ENCODE assay signal across 8 cellular contexts in genomic region chr17:40532520-40533253, GRCh38. TPM values are rescaled to one million over a fixed set of nuclear protein-coding genes. Genes with fewer than 3 reads are reported as not detected.
DNase-seq lines count a peak whose midpoint lies in the region; ATAC-seq, FAIRE-seq and TF ChIP-seq lines count a peak whose summit lies in the region.

No MANE protein-coding gene starts in this region.

- ATAC-seq in left lung (no peak), GM21515 (IDR thresholded peaks at IDR 0.05; ENCODE audit: unreplicated experiment) (no peak), GM19455 (IDR thresholded peaks at IDR 0.05; ENCODE audit: unreplicated experiment) (no peak)

- H3K27ac ChIP-seq in left lung (peak overlapping the region; percentile 39 to 65), stomach (peak overlapping the region in 4 of 5 donors; percentile 3 to 64 (median 32))

- TF ChIP-seq EP300 in stomach (IDR thresholded peaks at IDR 0.05) = no peak

- WGBS in stomach, 5 donors = 40 to 47% (median 42%) methylated on average over 6 of the region's 6 CpGs

- no peak for FAIRE-seq in H54 (lab: Jason Lieb, UNC)

- no peaks in the 10 kb centered on the region for H3K27me3 ChIP-seq in left lung
- H3K27me3 ChIP-seq in stomach = no peaks in the 10 kb centered on the region

- H3K4me1 ChIP-seq in left lung (peaks cover 33 to 46% of the 10 kb centered on the region in 2 donors), stomach (peaks cover 21 to 53% (median 37%) of the 10 kb centered on the region in 4 donors)

- H3K9me3 ChIP-seq in left lung (no peaks in the 10 kb centered on the region), stomach (no peaks in the 10 kb centered on the region)

- intact Hi-C loops in left lung (cut with DNase I) (loop anchor here in 1 of 2 donors (5.0 kb wide), 2 partner anchors 90 to 170 kb away; partner anchors contain the start of genes GJD3 and IGFBP4), stomach (cut with DNase I; ENCODE audit: low total_unique reads) (no loop called here)

- DNase-seq in MV-4-11 (lab: John Stamatoyannopoulos, UW) (peak; percentile 29), amniotic epithelial cell (ENCODE audit: low read depth) (peak; percentile 64), left lung (peak in 1 of 2 donors; percentile 10), stomach (no peak), H54 (ENCODE audit: insufficient read length, low spot score) (no peak)
- no peak for DNase-seq in activated CD4-positive, CD25-positive, alpha-beta regulatory T cell (lab: John Stamatoyannopoulos, UW)

- TF ChIP-seq POLR2A in stomach (IDR thresholded peaks at IDR 0.05) = no peak
- no peak for TF ChIP-seq POLR2A in H54 (IDR thresholded peaks at IDR 0.05; ENCODE audit: low read depth, low read length)

- no peak for TF ChIP-seq CTCF in left lung (IDR thresholded peaks at IDR 0.05)
- no peak for TF ChIP-seq CTCF in stomach (IDR thresholded peaks at IDR 0.05)

- H3K36me3 ChIP-seq in left lung (no peaks in the 10 kb centered on the region), stomach (no peaks in the 10 kb centered on the region)

- no peak overlapping the region for H3K4me3 ChIP-seq in left lung
- H3K4me3 ChIP-seq in stomach = no peak overlapping the region

RNA-seq across cellular contexts. Expression of gene TNS4, which starts 31.3 kb away (rescaled TPM):
- 1 to 10 TPM in 1 of 2 donors, under 1 TPM in 1; 0.23 to 1.6 TPM for total RNA-seq in left lung
- 1 to 10 TPM in 1 of 5 donors, under 1 TPM in 3, not detected in 1; 0.18 to 3.5 (median 0.59) TPM for total RNA-seq in stomach
- polyA plus RNA-seq in stomach = 10 to 100 TPM in 1 of 3 donors, under 1 TPM in 1, not detected in 1; 0.62 to 23.2 TPM

RNA-seq across cellular contexts. Expression of gene CCR7, which starts 32.6 kb away (rescaled TPM):
- 1 to 10 TPM in 1 of 2 donors, under 1 TPM in 1; 0.35 to 1.6 TPM for total RNA-seq in left lung
- total RNA-seq in stomach = 1 to 10 TPM in 1 of 5 donors, not detected in 4; 3.1 TPM
- polyA plus RNA-seq in stomach = 1 to 10 TPM in 1 of 3 donors, under 1 TPM in 1, not detected in 1; 0.92 to 1.4 TPM

Comparison
In these comparisons a context has a peak if more than half of its experiments do, and no peak if none do; other contexts are left out.
1. DNase-seq: peak in MV-4-11 (single experiment) and amniotic epithelial cell (single experiment); none in stomach (single experiment), H54 (single experiment) and activated CD4-positive, CD25-positive, alpha-beta regulatory T cell (0 of 4).